Comparison of ENCODE assay signal across 1 cellular context in genomic region chr1:23867953-23868847, GRCh38.
TF ChIP-seq lines count a peak whose summit lies in the region.

FUCA1 (minus strand) TSS chr1:23868290; CDS start chr1:23868286, 4 bp downstream.

TF ChIP-seq in HEK293, 187 proteins besides CTCF, POLR2A, EP300 and RAD21 (continued from another document):
- peak; percentile 54 for TF ChIP-seq PRDM10 (tag by site-specific recombination; IDR thresholded peaks at IDR 0.05)
- TF ChIP-seq ZNF639 (tag by site-specific recombination; IDR thresholded peaks at IDR 0.05), result no peak
- TF ChIP-seq RBAK (tag by site-specific recombination; IDR thresholded peaks at IDR 0.05), result no peak
- no peak for TF ChIP-seq ZNF324 (tag by site-specific recombination; IDR thresholded peaks at IDR 0.05)
- peak; percentile 27; the same call in 1 of the 2 replicates for TF ChIP-seq REPIN1 (tag by site-specific recombination; IDR thresholded peaks at IDR 0.05; ENCODE audit: low read depth)
- peak; percentile 73 for TF ChIP-seq ZXDB (tag by site-specific recombination; IDR thresholded peaks at IDR 0.05)
- TF ChIP-seq ZNF561 (tag by site-specific recombination; IDR thresholded peaks at IDR 0.05; ENCODE audit: borderline replicate concordance), result no peak
- TF ChIP-seq ZNF600 (tag by site-specific recombination; IDR thresholded peaks at IDR 0.05), result peak; percentile 83
- 0 out of 2 replicates have a peak, but pooled peaks have one; percentile 60 for TF ChIP-seq MYNN (tag by site-specific recombination; IDR thresholded peaks at IDR 0.05; ENCODE audit: borderline replicate concordance)
- peak; percentile 58; the same call in 1 of the 2 replicates for TF ChIP-seq ZNF629 (tag by site-specific recombination; IDR thresholded peaks at IDR 0.05)
- peak; percentile 60; the same call in 1 of the 2 replicates for TF ChIP-seq ZNF777 (tag by site-specific recombination; IDR thresholded peaks at IDR 0.05; ENCODE audit: borderline replicate concordance)
- TF ChIP-seq ZBTB20 (tag by site-specific recombination; IDR thresholded peaks at IDR 0.05), result peak; percentile 68; the same call in 1 of the 2 replicates
- no peak for TF ChIP-seq ZNF350 (tag by site-specific recombination; IDR thresholded peaks at IDR 0.05)
- no peak for TF ChIP-seq ZNF837 (tag by site-specific recombination; IDR thresholded peaks at IDR 0.05)
- no peak for TF ChIP-seq ZNF223 (tag by site-specific recombination; IDR thresholded peaks at IDR 0.05)
- TF ChIP-seq ZNF670 (tag by site-specific recombination; IDR thresholded peaks at IDR 0.05; ENCODE audit: low read depth), result no peak
- TF ChIP-seq ZNF341 (tag by site-specific recombination; IDR thresholded peaks at IDR 0.05; ENCODE audit: low read depth), result peak; percentile 70
- peak; percentile 90 for TF ChIP-seq ZNF335 (tag by site-specific recombination; conservative IDR thresholded peaks at IDR 0.05)
- TF ChIP-seq MEIS1 (CRISPR knock-in tag; IDR thresholded peaks at IDR 0.05; ENCODE audit: borderline replicate concordance), result no peak
- TF ChIP-seq ZNF133 (tag by site-specific recombination; IDR thresholded peaks at IDR 0.05), result no peak
- TF ChIP-seq ZNF677 (tag by site-specific recombination; IDR thresholded peaks at IDR 0.05), result no peak
- no peak for TF ChIP-seq ZNF280C (tag by site-specific recombination; IDR thresholded peaks at IDR 0.05)
- TF ChIP-seq SP7 (tag by site-specific recombination; IDR thresholded peaks at IDR 0.05), result peak; percentile 56
- peak; percentile 22; the same call in 1 of the 2 replicates for TF ChIP-seq KLF10 (tag by site-specific recombination; IDR thresholded peaks at IDR 0.05)
- TF ChIP-seq ZNF423 (tag by site-specific recombination; IDR thresholded peaks at IDR 0.05), result no peak
- TF ChIP-seq ZNF518A (tag by site-specific recombination; conservative IDR thresholded peaks at IDR 0.05; ENCODE audit: low read depth), result 0 out of 2 replicates have a peak, but pooled peaks have one; percentile 34
- no peak for TF ChIP-seq ZBTB44 (tag by site-specific recombination; IDR thresholded peaks at IDR 0.05)
- TF ChIP-seq PRDM4 (tag by site-specific recombination; IDR thresholded peaks at IDR 0.05), result no peak
- 0 out of 2 replicates have a peak, but pooled peaks have one; percentile 26 for TF ChIP-seq ZNF398 (tag by site-specific recombination; IDR thresholded peaks at IDR 0.05)
- peak; percentile 77 for TF ChIP-seq SCRT2 (tag by site-specific recombination; IDR thresholded peaks at IDR 0.05)
- no peak for TF ChIP-seq GLI2 (tag by site-specific recombination; IDR thresholded peaks at IDR 0.05; ENCODE audit: borderline replicate concordance, low read depth)
- TF ChIP-seq TRIM28 (IDR thresholded peaks at IDR 0.05; ENCODE audit: borderline replicate concordance, low read length), result peak; percentile 36; the same call in 1 of the 2 replicates
- no peak for TF ChIP-seq ZNF521 (tag by site-specific recombination; IDR thresholded peaks at IDR 0.05)
- 0 out of 2 replicates have a peak, but pooled peaks have one; percentile 42 for TF ChIP-seq ZBTB17 (tag by site-specific recombination; IDR thresholded peaks at IDR 0.05)
- TF ChIP-seq GLI4 (tag by site-specific recombination; IDR thresholded peaks at IDR 0.05), result no peak
- TF ChIP-seq ZNF202 (tag by site-specific recombination; IDR thresholded peaks at IDR 0.05; ENCODE audit: borderline replicate concordance), result no peak
- TF ChIP-seq HOXA7 (CRISPR knock-in tag; IDR thresholded peaks at IDR 0.05; ENCODE audit: borderline replicate concordance), result no peak
- peak; percentile 62 for TF ChIP-seq SP3 (tag by site-specific recombination; IDR thresholded peaks at IDR 0.05)
- no peak for TF ChIP-seq SETDB1 (IDR thresholded peaks at IDR 0.05; ENCODE audit: insufficient read length, low read length)
- TF ChIP-seq ZNF174 (tag by site-specific recombination; IDR thresholded peaks at IDR 0.05), result no peak
- TF ChIP-seq ZNF416 (tag by site-specific recombination; IDR thresholded peaks at IDR 0.05), result no peak
